ENCODE assay signal across 15 cellular contexts in the genomic region with DNA sequence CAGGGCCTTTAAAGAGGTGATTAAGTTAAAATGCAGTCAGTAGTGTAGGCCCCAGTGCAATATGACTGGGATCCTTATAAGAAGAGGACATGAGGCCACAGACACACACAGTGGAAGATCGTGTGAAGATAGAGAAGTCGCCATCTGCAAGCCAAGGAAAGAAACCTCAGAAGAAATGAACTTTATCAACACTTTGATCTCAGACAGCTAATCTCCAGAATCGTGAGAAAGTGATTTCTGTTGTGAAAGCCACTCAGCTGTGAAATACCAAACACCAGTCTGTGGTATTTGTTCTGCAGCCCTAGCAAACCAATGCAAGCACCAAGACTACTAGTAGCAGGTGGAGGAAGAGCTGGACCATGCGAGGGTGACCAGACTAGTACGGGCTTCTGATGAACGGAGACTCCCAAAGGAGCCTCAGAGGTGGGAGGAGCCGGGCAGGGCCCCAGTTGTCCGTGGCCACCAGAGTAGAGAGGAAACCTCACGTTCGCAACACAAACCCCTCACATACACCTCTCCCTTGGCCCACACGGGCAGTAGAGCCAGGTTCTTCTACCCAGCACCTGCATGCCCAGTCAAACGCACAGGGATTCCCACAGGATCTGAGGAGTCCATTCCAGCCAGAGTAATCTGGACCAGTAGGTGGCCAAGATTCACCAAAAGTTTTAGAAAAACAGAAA.
DNase-seq lines count a peak whose midpoint lies in the region; ATAC-seq and TF ChIP-seq lines count a peak whose summit lies in the region.
"Had no signal": no experiment of that assay in that cellular context is flagged by ENCODE, and none has a peak within 500 bp of the region (broad histone marks: within the 10 kb centered on the region; RNA-seq: fewer than 3 reads in every experiment).

No MANE protein-coding gene starts in this region.

- POLR2A ChIA-PET in activated CD4-positive, alpha-beta memory T cell treated with anti-CD3 and anti-CD28 coated beads, Interleukin-2, amount 10 ng/mL, durations not matched to agents 7 days and 5 days (lab: Charles Lee) = no interaction called here

- intact Hi-C loops in activated CD4-positive, alpha-beta T cell treated with anti-CD3 and anti-CD28 coated beads, Interleukin-2, amount 10 ng/mL, durations not matched to agents 24 days and 14 days (cut with micrococcal nuclease) = no loop called here
- intact Hi-C loops in natural killer cell (cut with micrococcal nuclease) = no loop called here

- H3K27me3 Mint-ChIP-seq in activated CD4-positive, alpha-beta T cell treated with anti-CD3 and anti-CD28 coated beads, Interleukin-2, amount 10 ng/mL, durations not matched to agents 24 days and 14 days = peaks cover 41% of the 10 kb centered on the region
- peaks cover 43% of the 10 kb centered on the region for H3K27me3 Mint-ChIP-seq in activated CD4-positive, alpha-beta memory T cell treated with anti-CD3 and anti-CD28 coated beads, Interleukin-2, amount 10 ng/mL, durations not matched to agents 7 days and 5 days
- H3K27me3 Mint-ChIP-seq in natural killer cell (ENCODE audit: low read depth in 2 of 2) = peaks cover 49 to 56% of the 10 kb centered on the region in 2 donors

- ATAC-seq in natural killer cell (peak; percentile 65 to 85 (median 81)), HG03139 (IDR thresholded peaks at IDR 0.05; ENCODE audit: unreplicated experiment) (no peak)
- ATAC-seq: A549 had no signal

- peaks cover 5% of the 10 kb centered on the region for H3K4me1 Mint-ChIP-seq in activated CD4-positive, alpha-beta T cell treated with anti-CD3 and anti-CD28 coated beads, Interleukin-2, amount 10 ng/mL, durations not matched to agents 24 days and 14 days
- H3K4me1 Mint-ChIP-seq in activated CD4-positive, alpha-beta memory T cell treated with anti-CD3 and anti-CD28 coated beads, Interleukin-2, amount 10 ng/mL, durations not matched to agents 7 days and 5 days = peaks cover 6% of the 10 kb centered on the region
- peaks cover 18 to 19% of the 10 kb centered on the region in 2 donors for H3K4me1 Mint-ChIP-seq in natural killer cell

- CTCF ChIA-PET in activated CD4-positive, alpha-beta memory T cell treated with anti-CD3 and anti-CD28 coated beads, Interleukin-2, amount 10 ng/mL, durations not matched to agents 7 days and 5 days (lab: Charles Lee) = interaction anchor here (1.8 kb wide), 1 partner anchor 40 kb away, joined by 4 read pairs; no protein-coding TSS in a partner anchor

- H3K36me3 Mint-ChIP-seq in activated CD4-positive, alpha-beta T cell treated with anti-CD3 and anti-CD28 coated beads, Interleukin-2, amount 10 ng/mL, durations not matched to agents 24 days and 14 days (ENCODE audit: low read depth) = no peaks in the 10 kb centered on the region
- H3K36me3 Mint-ChIP-seq in activated CD4-positive, alpha-beta memory T cell treated with anti-CD3 and anti-CD28 coated beads, Interleukin-2, amount 10 ng/mL, durations not matched to agents 7 days and 5 days (ENCODE audit: low read depth) = no peaks in the 10 kb centered on the region
- no peaks in the 10 kb centered on the region for H3K36me3 Mint-ChIP-seq in natural killer cell

- H3K4me3 Mint-ChIP-seq in activated CD4-positive, alpha-beta T cell treated with anti-CD3 and anti-CD28 coated beads, Interleukin-2, amount 10 ng/mL, durations not matched to agents 24 days and 14 days = no peak overlapping the region
- no peak overlapping the region for H3K4me3 Mint-ChIP-seq in activated CD4-positive, alpha-beta memory T cell treated with anti-CD3 and anti-CD28 coated beads, Interleukin-2, amount 10 ng/mL, durations not matched to agents 7 days and 5 days
- H3K4me3 Mint-ChIP-seq in natural killer cell = peak overlapping the region; percentile 18

- DNase-seq in activated CD4-positive, alpha-beta T cell treated with anti-CD3 and anti-CD28 coated beads, Interleukin-2, amount 10 ng/mL, durations not matched to agents 24 days and 14 days = peak; percentile 57
- no peak for DNase-seq in activated CD4-positive, alpha-beta T cell treated with anti-CD3 and anti-CD28 coated beads, Interleukin-2, amount 50 U/mL, for 1 hour
- DNase-seq in ELF-1 (ENCODE audit: low read depth, low spot score) = peak; percentile 14
- peak; percentile 19 for DNase-seq in activated CD4-positive, alpha-beta memory T cell treated with anti-CD3 and anti-CD28 coated beads, Interleukin-2, amount 10 ng/mL, durations not matched to agents 7 days and 5 days
- DNase-seq in natural killer cell = no peak
- no peak for DNase-seq in NCI-H2029 (lab: John Stamatoyannopoulos, UW)
- DNase-seq in NCI-H2196 treated with DMSO at 0.1 percent for 48 hours (lab: John Stamatoyannopoulos, UW; ENCODE audit: unreplicated experiment) = no peak
- DNase-seq: DMS53; effector memory CD4-positive, alpha-beta T cell; left ventricle myocardium inferior; NCI-H2029 treated with DMSO at 0.1 percent for 48 hours; NCI-H446 treated with DMSO at 0.1 percent for 48 hours; retina had no signal

- no peak for TF ChIP-seq CTCF in natural killer cell (IDR thresholded peaks at IDR 0.05)

- no peaks in the 10 kb centered on the region for H3K9me3 Mint-ChIP-seq in activated CD4-positive, alpha-beta T cell treated with anti-CD3 and anti-CD28 coated beads, Interleukin-2, amount 10 ng/mL, durations not matched to agents 24 days and 14 days
- H3K9me3 Mint-ChIP-seq in activated CD4-positive, alpha-beta memory T cell treated with anti-CD3 and anti-CD28 coated beads, Interleukin-2, amount 10 ng/mL, durations not matched to agents 7 days and 5 days = no peaks in the 10 kb centered on the region
- H3K9me3 Mint-ChIP-seq in natural killer cell = peaks cover 0 to 3% of the 10 kb centered on the region in 2 donors

- no peak overlapping the region for H3K27ac Mint-ChIP-seq in activated CD4-positive, alpha-beta T cell treated with anti-CD3 and anti-CD28 coated beads, Interleukin-2, amount 10 ng/mL, durations not matched to agents 24 days and 14 days
- no peak overlapping the region for H3K27ac Mint-ChIP-seq in activated CD4-positive, alpha-beta memory T cell treated with anti-CD3 and anti-CD28 coated beads, Interleukin-2, amount 10 ng/mL, durations not matched to agents 7 days and 5 days
- H3K27ac Mint-ChIP-seq in natural killer cell = peak overlapping the region in 1 of 2 donors; percentile 44

Comparison
In these comparisons a context has a peak if more than half of its experiments do, and no peak if none do; other contexts are left out.
1. DNase-seq: peak in activated CD4-positive, alpha-beta T cell treated with anti-CD3 and anti-CD28 coated beads, Interleukin-2, amount 10 ng/mL, durations not matched to agents 24 days and 14 days (single experiment), ELF-1 (single experiment) and activated CD4-positive, alpha-beta memory T cell treated with anti-CD3 and anti-CD28 coated beads, Interleukin-2, amount 10 ng/mL, durations not matched to agents 7 days and 5 days (single experiment); none in activated CD4-positive, alpha-beta T cell treated with anti-CD3 and anti-CD28 coated beads, Interleukin-2, amount 50 U/mL, for 1 hour (single experiment), natural killer cell (single experiment), NCI-H2029 (single experiment) and NCI-H2196 treated with DMSO at 0.1 percent for 48 hours (single experiment).